ENCODE assay signal across 7 cellular contexts in the genomic region with DNA sequence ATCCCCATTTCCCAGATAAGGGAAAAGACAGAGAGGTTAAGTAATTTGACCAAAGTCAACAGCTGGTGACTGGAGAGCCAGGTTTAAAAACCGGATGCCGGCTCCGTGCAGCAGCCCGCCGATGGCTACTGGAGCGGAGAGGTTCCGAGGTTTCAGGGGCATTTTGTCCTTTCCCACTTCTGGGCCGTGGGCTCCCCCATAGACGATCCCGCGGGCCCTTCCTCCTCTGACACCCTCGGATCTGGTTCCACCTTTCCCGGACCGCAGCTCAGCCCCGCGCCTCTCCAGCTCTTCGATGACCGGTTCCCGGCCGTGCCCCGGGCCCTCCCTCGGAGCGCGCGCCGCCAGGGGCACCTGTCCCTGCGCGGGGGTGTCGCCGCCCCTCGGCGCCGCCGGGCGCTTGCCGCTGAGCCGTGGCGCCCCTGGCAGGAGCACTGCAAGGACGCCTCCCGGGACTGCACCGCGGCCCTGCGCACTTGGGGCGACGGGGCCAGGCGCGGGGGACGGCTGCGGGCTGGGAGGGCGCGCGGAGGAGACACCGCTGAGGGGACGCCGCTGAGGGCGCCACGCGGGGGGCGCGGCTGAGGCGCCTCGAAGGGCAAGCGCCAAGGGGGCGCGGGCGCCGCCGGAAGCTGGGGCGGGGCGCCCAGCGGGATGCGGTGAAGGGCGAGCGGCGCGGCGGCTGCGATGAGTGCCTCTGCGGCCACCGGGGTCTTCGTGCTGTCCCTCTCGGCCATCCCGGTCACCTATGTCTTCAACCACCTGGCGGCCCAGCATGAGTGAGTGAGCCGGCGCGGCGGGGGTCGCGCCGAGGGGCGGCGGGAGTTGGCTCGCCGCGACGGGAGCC. TPM values are rescaled to one million over a fixed set of nuclear protein-coding genes. Genes with fewer than 3 reads are reported as not detected.
DNase-seq lines count a peak whose midpoint lies in the region; ATAC-seq and TF ChIP-seq lines count a peak whose summit lies in the region.

Gene TM6SF1, plus strand, starts transcription at position 652 of the 847 bp plus-strand sequence. Its CDS starts 36 bp downstream, at position 688.

- no peak within 1 kb of the TSS for H4K12ac ChIP-seq in trophoblast cell (ENCODE audit: low read depth, low read length)

- H3K4me1 Mint-ChIP-seq in activated T-helper 2 cell treated with anti-CD3 and anti-CD28 coated beads, Interferon-gamma antibody, Interleukin-2, Interleukin-4, amounts not matched to agents 10 μg/mL and 5 μg/mL and 100 μg/mL, durations not matched to agents 14 hours and 24 hours and 36 hours (ENCODE audit: low read depth): peaks cover 23% of the 10 kb centered on the region

- intact Hi-C loops in activated T-helper 2 cell treated with anti-CD3 and anti-CD28 coated beads, Interferon-gamma antibody, Interleukin-2, Interleukin-4, amounts not matched to agents 10 μg/mL and 5 μg/mL and 100 μg/mL, durations not matched to agents 14 hours and 24 hours and 36 hours (cut with micrococcal nuclease): loop anchor here (5.0 kb wide), 3 partner anchors 40 to 95 kb away; partner anchors contain the start of genes BTBD1 and C15orf40

- H3K4ac ChIP-seq in trophoblast cell (ENCODE audit: low read depth, low read length): no peak within 1 kb of the TSS

- H3K4me2 ChIP-seq in trophoblast cell (ENCODE audit: low read length): peak within 1 kb of the TSS; percentile 82

- H3K27me3 Mint-ChIP-seq in activated T-helper 2 cell treated with anti-CD3 and anti-CD28 coated beads, Interferon-gamma antibody, Interleukin-2, Interleukin-4, amounts not matched to agents 10 μg/mL and 5 μg/mL and 100 μg/mL, durations not matched to agents 14 hours and 24 hours and 36 hours (ENCODE audit: low read depth): peaks cover 18% of the 10 kb centered on the region

- in situ Hi-C loops in GM13976 (cut with MboI; ENCODE audit: low sequenced_read_pairs, unreplicated experiment): no loop called here

- H3K9me3 ChIP-seq in cardiac muscle cell (ENCODE audit: low read depth) (no peaks in the 10 kb centered on the region), trophoblast cell (ENCODE audit: insufficient read depth, low read depth, low read length) (peaks cover 4% of the 10 kb centered on the region)

- no CpG with 5 or more reads among the region's 97 CpGs for WGBS in trophoblast cell (ENCODE audit: extremely low coverage, insufficient coverage, insufficient read length)

- no peaks in the 10 kb centered on the region for H3K4me1 ChIP-seq in cardiac muscle cell (ENCODE audit: low read depth)
- H3K4me1 ChIP-seq in trophoblast cell (ENCODE audit: control insufficient read depth in 1 of 2, insufficient read depth in 2 of 2, low read length in 2 of 2): peaks cover 8 to 10% of the 10 kb centered on the region in 2 experiments

- no peak within 1 kb of the TSS for H2BK12ac ChIP-seq in trophoblast cell (ENCODE audit: low read length)

- peak within 1 kb of the TSS; percentile 51 for H3K4me3 ChIP-seq in cardiac muscle cell
- H3K4me3 ChIP-seq in trophoblast cell (ENCODE audit: low read depth, low read length): peak within 1 kb of the TSS; percentile 65

- TF ChIP-seq CTCF in GM13976 (IDR thresholded peaks at IDR 0.05; ENCODE audit: borderline replicate concordance, control extremely low read depth, extremely low read depth, insufficient read depth, missing control alignments): no peak
- no peak for TF ChIP-seq CTCF in cardiac muscle cell (IDR thresholded peaks at IDR 0.05; ENCODE audit: low read depth, low read length)

- no peak within 1 kb of the TSS for H3K9ac ChIP-seq in trophoblast cell (ENCODE audit: low read length)

- peak within 1 kb of the TSS; percentile 14 for H4K8ac ChIP-seq in trophoblast cell (ENCODE audit: low read depth, low read length)

- H3K27ac Mint-ChIP-seq in activated T-helper 2 cell treated with anti-CD3 and anti-CD28 coated beads, Interferon-gamma antibody, Interleukin-2, Interleukin-4, amounts not matched to agents 10 μg/mL and 5 μg/mL and 100 μg/mL, durations not matched to agents 14 hours and 24 hours and 36 hours: peak within 1 kb of the TSS; percentile 25

- no peak within 1 kb of the TSS for H2BK120ac ChIP-seq in trophoblast cell (ENCODE audit: insufficient read depth, low read length, poor library complexity)

- ATAC-seq in HG03175 (IDR thresholded peaks at IDR 0.05; ENCODE audit: unreplicated experiment) (peak; percentile 34), HG03108 (IDR thresholded peaks at IDR 0.05; ENCODE audit: unreplicated experiment) (no peak), HG03469 (IDR thresholded peaks at IDR 0.05; ENCODE audit: unreplicated experiment) (no peak)

- peaks cover 6% of the 10 kb centered on the region for H3K36me3 Mint-ChIP-seq in activated T-helper 2 cell treated with anti-CD3 and anti-CD28 coated beads, Interferon-gamma antibody, Interleukin-2, Interleukin-4, amounts not matched to agents 10 μg/mL and 5 μg/mL and 100 μg/mL, durations not matched to agents 14 hours and 24 hours and 36 hours (ENCODE audit: low read depth)

- DNase-seq in GM13976 (ENCODE audit: low spot score): peak; percentile 49
- peak; percentile 30 for DNase-seq in activated T-helper 2 cell treated with anti-CD3 and anti-CD28 coated beads, Interferon-gamma antibody, Interleukin-2, Interleukin-4, amounts not matched to agents 10 μg/mL and 5 μg/mL and 100 μg/mL, durations not matched to agents 14 hours and 24 hours and 36 hours (ENCODE audit: low spot score)
- peak in 1 of 2 donors; percentile 61 for DNase-seq in cardiac muscle cell (ENCODE audit: low read depth in 1 of 2, low spot score in 1 of 2)
- DNase-seq in trophoblast cell: peak in 1 of 2 donors; percentile 14

- no peak within 1 kb of the TSS for H2BK5ac ChIP-seq in trophoblast cell (ENCODE audit: low read depth, low read length, poor library complexity)

- H2AFZ ChIP-seq in trophoblast cell (ENCODE audit: insufficient read depth, low read length, poor library complexity): peak within 1 kb of the TSS; percentile 61

- H4K91ac ChIP-seq in trophoblast cell (ENCODE audit: low read depth, low read length): no peak within 1 kb of the TSS

- H3K79me2 ChIP-seq in trophoblast cell (ENCODE audit: control insufficient read depth, insufficient read depth, low read length, poor library complexity): no peaks in the 10 kb centered on the region

- no peaks in the 10 kb centered on the region for H3K79me1 ChIP-seq in trophoblast cell (ENCODE audit: low read length)

- peaks cover 57% of the 10 kb centered on the region for H3K27me3 ChIP-seq in cardiac muscle cell
- H3K27me3 ChIP-seq in trophoblast cell (ENCODE audit: insufficient read depth, low read length): peaks cover 23% of the 10 kb centered on the region

- H3K9me3 Mint-ChIP-seq in activated T-helper 2 cell treated with anti-CD3 and anti-CD28 coated beads, Interferon-gamma antibody, Interleukin-2, Interleukin-4, amounts not matched to agents 10 μg/mL and 5 μg/mL and 100 μg/mL, durations not matched to agents 14 hours and 24 hours and 36 hours: no peaks in the 10 kb centered on the region

- H2AK5ac ChIP-seq in trophoblast cell (ENCODE audit: low read length): no peak within 1 kb of the TSS

- H3K14ac ChIP-seq in trophoblast cell (ENCODE audit: low read length): peak within 1 kb of the TSS; percentile 22

- H3K18ac ChIP-seq in trophoblast cell (ENCODE audit: low read length): no peak within 1 kb of the TSS

- H3K27ac ChIP-seq in cardiac muscle cell: no peak within 1 kb of the TSS
- H3K27ac ChIP-seq in trophoblast cell (ENCODE audit: low read depth, low read length): no peak within 1 kb of the TSS

- peak within 1 kb of the TSS; percentile 82 for H3K4me3 Mint-ChIP-seq in activated T-helper 2 cell treated with anti-CD3 and anti-CD28 coated beads, Interferon-gamma antibody, Interleukin-2, Interleukin-4, amounts not matched to agents 10 μg/mL and 5 μg/mL and 100 μg/mL, durations not matched to agents 14 hours and 24 hours and 36 hours (ENCODE audit: low read depth)

- no peak within 1 kb of the TSS for H3K23ac ChIP-seq in trophoblast cell (ENCODE audit: low read length)

- H3K36me3 ChIP-seq in cardiac muscle cell (no peaks in the 10 kb centered on the region), trophoblast cell (ENCODE audit: control insufficient read depth in 1 of 2, insufficient read depth in 2 of 2, low read length in 2 of 2) (no peaks in the 10 kb centered on the region)

RNA-seq across cellular contexts. Expression of gene TM6SF1, which starts in this region (rescaled TPM):
- total RNA-seq in activated T-helper 2 cell treated with anti-CD3 and anti-CD28 coated beads, Interferon-gamma antibody, Interleukin-2, Interleukin-4, amounts not matched to agents 10 μg/mL and 5 μg/mL and 100 μg/mL, durations not matched to agents 14 hours and 24 hours and 36 hours: 1.7 and 3.3 TPM in 2 replicates
- 0.49 and 1.3 TPM in 2 replicates for total RNA-seq in cardiac muscle cell
- polyA plus RNA-seq in cardiac muscle cell: 1.8 and 2.8 TPM in 2 replicates
- 0.07 and 0.11 TPM in 2 replicates for polyA plus RNA-seq in trophoblast cell (2013)
